9 cellular contexts compared by ENCODE assay signal in genomic region chr5:135399838-135400542, GRCh38. TPM values are rescaled to one million over a fixed set of nuclear protein-coding genes. Genes with fewer than 3 reads are reported as not detected.
DNase-seq lines count a peak whose midpoint lies in the region; ATAC-seq, FAIRE-seq and TF ChIP-seq lines count a peak whose summit lies in the region.
"Had no signal": no experiment of that assay in that cellular context is flagged by ENCODE, and none has a peak within 500 bp of the region (broad histone marks: within the 10 kb centered on the region; RNA-seq: fewer than 3 reads in every experiment).

No MANE protein-coding gene starts in this region.

- H3K27ac Mint-ChIP-seq in activated naive CD4-positive, alpha-beta T cell treated with anti-CD3 and anti-CD28 coated beads, Interleukin-2, amount 50 U/mL, for 72 hours, result peak overlapping the region; percentile 94 to 98

- H3K9me3 ChIP-seq in kidney (ENCODE audit: control insufficient read depth in 1 of 2, low read length in 2 of 2) (peaks cover 0 to 2% of the 10 kb centered on the region in 2 donors), thymus (ENCODE audit: control insufficient read depth) (no peaks in the 10 kb centered on the region)

- H3K4me1 Mint-ChIP-seq in activated T-cell treated with anti-CD3 and anti-CD28 coated beads, Interleukin-2, amount 50 U/mL, for 4 hours (ENCODE audit: low read depth), result peaks cover 37% of the 10 kb centered on the region

- WGBS in thymus, result 23% methylated on average over 23 of the region's 23 CpGs

- H3K4me3 Mint-ChIP-seq in activated T-cell treated with anti-CD3 and anti-CD28 coated beads, Interleukin-2, amount 50 U/mL, for 4 hours, result peak overlapping the region; percentile 88

- no peak for ATAC-seq in activated T-cell treated with anti-CD3 and anti-CD28 coated beads, Interleukin-2, amount 50 U/mL, for 4 hours
- no peak for ATAC-seq in activated naive CD4-positive, alpha-beta T cell treated with anti-CD3 and anti-CD28 coated beads, Interleukin-2, amount 50 U/mL, for 72 hours
- ATAC-seq in HG02571 (IDR thresholded peaks at IDR 0.05; ENCODE audit: unreplicated experiment), result no peak

- peaks cover 9% of the 10 kb centered on the region for H3K36me3 Mint-ChIP-seq in activated T-cell treated with anti-CD3 and anti-CD28 coated beads, Interleukin-2, amount 50 U/mL, for 4 hours (ENCODE audit: insufficient read depth)
- peaks cover 6 to 12% of the 10 kb centered on the region in 2 donors for H3K36me3 Mint-ChIP-seq in activated naive CD4-positive, alpha-beta T cell treated with anti-CD3 and anti-CD28 coated beads, Interleukin-2, amount 50 U/mL, for 72 hours

- H3K27ac ChIP-seq in kidney (ENCODE audit: low read depth in 2 of 2, low read length in 2 of 2) (peak overlapping the region in 1 of 2 donors; percentile 78), thymus (ENCODE audit: low read depth) (peak overlapping the region; percentile 83)

- TF ChIP-seq CTCF in kidney (IDR thresholded peaks at IDR 0.05; ENCODE audit: borderline replicate concordance, extremely low read depth, insufficient read depth), result no peak

- intact Hi-C loops in kidney (cut with DNase I), result no loop called here

- H3K4me1 ChIP-seq in kidney (ENCODE audit: control insufficient read depth in 1 of 2, insufficient read depth in 1 of 2, low read depth in 1 of 2, low read length in 2 of 2) (peaks cover 9 to 11% of the 10 kb centered on the region in 2 donors), thymus (ENCODE audit: control insufficient read depth, insufficient read depth, low read length) (peaks cover 21% of the 10 kb centered on the region)

- peaks cover under 1% of the 10 kb centered on the region for H3K9me3 Mint-ChIP-seq in activated T-cell treated with anti-CD3 and anti-CD28 coated beads, Interleukin-2, amount 50 U/mL, for 4 hours
- H3K9me3 Mint-ChIP-seq in activated naive CD4-positive, alpha-beta T cell treated with anti-CD3 and anti-CD28 coated beads, Interleukin-2, amount 50 U/mL, for 72 hours, result no peaks in the 10 kb centered on the region

- FAIRE-seq in kidney (lab: Jason Lieb, UNC), result no peak

- peak overlapping the region; percentile 87 to 88 for H3K4me3 ChIP-seq in kidney (ENCODE audit: low read length in 2 of 2)
- peak overlapping the region; percentile 63 for H3K4me3 ChIP-seq in thymus (ENCODE audit: low read length)

- H3K36me3 ChIP-seq in kidney (ENCODE audit: control insufficient read depth in 1 of 2, insufficient read depth in 2 of 2, low read length in 2 of 2) (no peaks in the 10 kb centered on the region), thymus (ENCODE audit: control insufficient read depth, insufficient read depth) (no peaks in the 10 kb centered on the region)

- H3K27me3 ChIP-seq in thymus (ENCODE audit: control insufficient read depth, insufficient read depth), result no peaks in the 10 kb centered on the region

- no peak overlapping the region for H3K9ac ChIP-seq in kidney (ENCODE audit: low read length in 2 of 2)

- peaks cover under 1% of the 10 kb centered on the region for H3K27me3 Mint-ChIP-seq in activated T-cell treated with anti-CD3 and anti-CD28 coated beads, Interleukin-2, amount 50 U/mL, for 4 hours (ENCODE audit: low read depth)

- no peak for DNase-seq in activated T-cell treated with anti-CD3 and anti-CD28 coated beads, Interleukin-2, amount 50 U/mL, for 4 hours
- no peak for DNase-seq in activated T-cell treated with anti-CD3 and anti-CD28 coated beads, Interleukin-2, amount 50 U/mL, for 1 hour
- DNase-seq in activated naive CD4-positive, alpha-beta T cell treated with anti-CD3 and anti-CD28 coated beads, Interleukin-2, amount 50 U/mL, for 72 hours (ENCODE audit: low spot score in 2 of 2), result no peak
- no peak for DNase-seq in kidney
- no peak for DNase-seq in EL
- no peak for DNase-seq in stimulated activated CD4-positive, alpha-beta T cell treated with anti-CD3 and anti-CD28 coated beads, Interleukin-15, amount 100 ng/mL, for 24 hours

RNA-seq across cellular contexts. Expression of gene MACROH2A1, which starts 1.0 kb away (rescaled TPM):
- total RNA-seq in activated T-cell treated with anti-CD3 and anti-CD28 coated beads, Interleukin-2, amount 50 U/mL, for 4 hours, result 100 to 1,000 TPM; 204 to 234 (median 207) TPM
- total RNA-seq in activated naive CD4-positive, alpha-beta T cell treated with anti-CD3 and anti-CD28 coated beads, Interleukin-2, amount 50 U/mL, for 72 hours, result 100 to 1,000 TPM in 1 of 2 donors, 10 to 100 TPM in 1; 90.2 to 166 TPM
- total RNA-seq in kidney, result 144 TPM
- polyA plus RNA-seq in kidney (ENCODE audit: insufficient read depth, low read depth, low replicate concordance), result 99.4 TPM
- 206 TPM for polyA plus RNA-seq in thymus

RNA-seq across cellular contexts. Expression of gene DCANP1, which starts 47.2 kb away (rescaled TPM):
- total RNA-seq in activated T-cell treated with anti-CD3 and anti-CD28 coated beads, Interleukin-2, amount 50 U/mL, for 4 hours, result not detected
- total RNA-seq in activated naive CD4-positive, alpha-beta T cell treated with anti-CD3 and anti-CD28 coated beads, Interleukin-2, amount 50 U/mL, for 72 hours, result not detected
- not detected for total RNA-seq in kidney
- polyA plus RNA-seq in kidney (ENCODE audit: insufficient read depth, low read depth, low replicate concordance), result not detected
- polyA plus RNA-seq in thymus, result 0.25 TPM
- total RNA-seq: activated CD8-positive, alpha-beta memory T cell treated with anti-CD3 and anti-CD28 coated beads for 36 hours had no signal

RNA-seq across cellular contexts. Expression of gene TIFAB, which starts 52.2 kb away (rescaled TPM):
- total RNA-seq in activated T-cell treated with anti-CD3 and anti-CD28 coated beads, Interleukin-2, amount 50 U/mL, for 4 hours, result not detected
- total RNA-seq in activated naive CD4-positive, alpha-beta T cell treated with anti-CD3 and anti-CD28 coated beads, Interleukin-2, amount 50 U/mL, for 72 hours, result not detected
- 0.13 TPM for total RNA-seq in kidney
- polyA plus RNA-seq in kidney (ENCODE audit: insufficient read depth, low read depth, low replicate concordance) (not detected), thymus (0.30 TPM)
- total RNA-seq: activated CD8-positive, alpha-beta memory T cell treated with anti-CD3 and anti-CD28 coated beads for 36 hours had no signal
